In the genomic region with DNA sequence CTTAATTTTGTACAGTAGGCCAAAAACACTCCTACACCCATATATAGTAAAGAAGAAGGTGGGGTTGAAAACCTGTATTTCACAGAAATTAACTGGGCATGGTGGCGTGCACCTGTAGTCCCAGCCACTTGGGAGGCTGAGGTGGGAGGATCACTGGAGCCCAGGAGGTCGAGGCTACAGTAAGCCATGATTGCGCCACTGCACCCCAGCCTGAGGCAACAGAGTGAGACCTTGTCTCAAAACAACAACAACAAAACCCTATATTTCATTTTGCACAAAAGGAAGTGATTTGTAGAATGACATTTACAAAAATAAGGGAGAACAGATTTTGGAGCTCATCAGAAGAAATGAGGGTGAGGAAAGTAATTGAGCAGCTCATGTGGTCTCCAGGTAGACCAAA, we compare ENCODE assay signal across 18 cellular contexts. TPM values are rescaled to one million over a fixed set of nuclear protein-coding genes. Genes with fewer than 3 reads are reported as not detected.
DNase-seq lines count a peak whose midpoint lies in the region; ATAC-seq and TF ChIP-seq lines count a peak whose summit lies in the region.
"Had no signal": no experiment of that assay in that cellular context is flagged by ENCODE, and none has a peak within 500 bp of the region (broad histone marks: within the 10 kb centered on the region; RNA-seq: fewer than 3 reads in every experiment).

No MANE protein-coding gene starts in this region.

- no peak for DNase-seq in CD4-positive, CD25-positive, alpha-beta regulatory T cell
- DNase-seq in HFFc6 (no peak), memory B cell (ENCODE audit: low spot score in 2 of 2) (no peak), NCI-H146 (lab: John Stamatoyannopoulos, UW) (no peak), SK-N-DZ (ENCODE audit: low spot score) (no peak)
- DNase-seq: activated CD4-positive, CD25-positive, alpha-beta regulatory T cell; activated naive CD4-positive, alpha-beta T cell treated with anti-CD3 and anti-CD28 coated beads, Interleukin-2, amount 10 ng/mL, durations not matched to agents 7 days and 5 days; brain microvascular endothelial cell; NCI-H1694 treated with DMSO at 0.1 percent for 48 hours; NCI-H345; NK-92 treated with Interleukin-12 subunit alpha and Interleukin-12 subunit beta, amount 100 ng/mL, for 24 hours had no signal

- no peak for TF ChIP-seq CTCF in HFFc6 (IDR thresholded peaks at IDR 0.05)

- no peaks in the 10 kb centered on the region for H3K9me3 Mint-ChIP-seq in CD4-positive, CD25-positive, alpha-beta regulatory T cell
- no peaks in the 10 kb centered on the region for H3K9me3 Mint-ChIP-seq in HFFc6
- no peaks in the 10 kb centered on the region for H3K9me3 Mint-ChIP-seq in memory B cell
- H3K9me3 Mint-ChIP-seq: activated naive CD4-positive, alpha-beta T cell treated with anti-CD3 and anti-CD28 coated beads, Interleukin-2, amount 10 ng/mL, durations not matched to agents 7 days and 5 days; GM23338; stimulated activated memory B cell treated with anti-CD40 and anti-IgM and Interleukin-4, amounts not matched to agents 10 μg/mL and 1 μg/mL and 100 μg/mL, for 72 hours had no signal

- H3K4me1 Mint-ChIP-seq in CD4-positive, CD25-positive, alpha-beta regulatory T cell: peaks cover 0 to 37% (median 18%) of the 10 kb centered on the region in 4 donors
- H3K4me1 Mint-ChIP-seq in HFFc6 (ENCODE audit: low read depth): peaks cover 34% of the 10 kb centered on the region
- peaks cover 19% of the 10 kb centered on the region for H3K4me1 Mint-ChIP-seq in memory B cell

- H3K4me1 ChIP-seq in CD4-positive, CD25-positive, alpha-beta regulatory T cell (ENCODE audit: control insufficient read depth, insufficient read depth, low read length, poor library complexity, severe bottlenecking): peaks cover 23% of the 10 kb centered on the region

- no peak overlapping the region for H3K27ac ChIP-seq in CD4-positive, CD25-positive, alpha-beta regulatory T cell (ENCODE audit: insufficient read depth, low read length, poor library complexity, severe bottlenecking)
- H3K27ac ChIP-seq: dorsolateral prefrontal cortex, esophagus muscularis mucosa, prostate gland, tibial artery had no signal

- peaks cover 27% of the 10 kb centered on the region for H3K36me3 Mint-ChIP-seq in CD4-positive, CD25-positive, alpha-beta regulatory T cell
- H3K36me3 Mint-ChIP-seq in HFFc6 (ENCODE audit: low read depth) (peaks cover 32% of the 10 kb centered on the region), memory B cell (peaks cover 28% of the 10 kb centered on the region)

- peak overlapping the region; percentile 15 to 82 (median 32) for H3K27ac Mint-ChIP-seq in CD4-positive, CD25-positive, alpha-beta regulatory T cell
- H3K27ac Mint-ChIP-seq in HFFc6 (peak overlapping the region; percentile 87), memory B cell (peak overlapping the region; percentile 46)
- H3K27ac Mint-ChIP-seq: activated naive CD4-positive, alpha-beta T cell treated with anti-CD3 and anti-CD28 coated beads, Interleukin-2, amount 10 ng/mL, durations not matched to agents 7 days and 5 days; GM23338; stimulated activated memory B cell treated with anti-CD40 and anti-IgM and Interleukin-4, amounts not matched to agents 10 μg/mL and 1 μg/mL and 100 μg/mL, for 72 hours had no signal

- peaks cover 35% of the 10 kb centered on the region for H3K36me3 ChIP-seq in CD4-positive, CD25-positive, alpha-beta regulatory T cell (ENCODE audit: control insufficient read depth, insufficient read depth, low read length)
- H3K36me3 ChIP-seq: prostate gland had no signal

- no peak for ATAC-seq in CD4-positive, CD25-positive, alpha-beta regulatory T cell (ENCODE audit: low read depth in 2 of 2)
- ATAC-seq in memory B cell (ENCODE audit: low read depth) (no peak), GM21367 (IDR thresholded peaks at IDR 0.05; ENCODE audit: unreplicated experiment) (no peak)
- ATAC-seq: GM23338; stimulated activated memory B cell treated with anti-CD40 and anti-IgM and Interleukin-4, amounts not matched to agents 10 μg/mL and 1 μg/mL and 100 μg/mL, for 72 hours had no signal

- H3K27me3 ChIP-seq in CD4-positive, CD25-positive, alpha-beta regulatory T cell (ENCODE audit: control insufficient read depth, insufficient read depth, low read length): no peaks in the 10 kb centered on the region
- H3K27me3 ChIP-seq: brain microvascular endothelial cell, dorsolateral prefrontal cortex, esophagus muscularis mucosa, tibial artery had no signal

- H3K4me3 ChIP-seq in CD4-positive, CD25-positive, alpha-beta regulatory T cell (ENCODE audit: low read depth, low read length): no peak overlapping the region
- H3K4me3 ChIP-seq: dorsolateral prefrontal cortex, esophagus muscularis mucosa, GM23338, prostate gland, tibial artery had no signal

- H3K9me3 ChIP-seq in CD4-positive, CD25-positive, alpha-beta regulatory T cell (ENCODE audit: control insufficient read depth in 2 of 2, low read length in 2 of 2): no peaks in the 10 kb centered on the region
- H3K9me3 ChIP-seq: esophagus muscularis mucosa, prostate gland, tibial artery had no signal

- H3K4me3 Mint-ChIP-seq in CD4-positive, CD25-positive, alpha-beta regulatory T cell: peak overlapping the region in 2 of 4 donors; percentile 64 to 82
- H3K4me3 Mint-ChIP-seq in HFFc6 (0 out of 2 replicates have a peak overlapping the region, but pooled peaks have one; percentile 54), memory B cell (peak overlapping the region; percentile 24)
- H3K4me3 Mint-ChIP-seq: GM23338; stimulated activated memory B cell treated with anti-CD40 and anti-IgM and Interleukin-4, amounts not matched to agents 10 μg/mL and 1 μg/mL and 100 μg/mL, for 72 hours had no signal

- no peaks in the 10 kb centered on the region for H3K27me3 Mint-ChIP-seq in CD4-positive, CD25-positive, alpha-beta regulatory T cell
- peaks cover 12% of the 10 kb centered on the region; the same call in 1 of the 2 replicates for H3K27me3 Mint-ChIP-seq in HFFc6 (ENCODE audit: insufficient read depth)
- no peaks in the 10 kb centered on the region for H3K27me3 Mint-ChIP-seq in memory B cell
- H3K27me3 Mint-ChIP-seq: activated naive CD4-positive, alpha-beta T cell treated with anti-CD3 and anti-CD28 coated beads, Interleukin-2, amount 10 ng/mL, durations not matched to agents 7 days and 5 days; stimulated activated memory B cell treated with anti-CD40 and anti-IgM and Interleukin-4, amounts not matched to agents 10 μg/mL and 1 μg/mL and 100 μg/mL, for 72 hours had no signal

RNA-seq across cellular contexts. Expression of gene LYPLA2, which starts 2.2 kb away (rescaled TPM):
- total RNA-seq in CD4-positive, CD25-positive, alpha-beta regulatory T cell: 50.4 TPM
- 100 to 1,000 TPM in 2 of 4 donors, 10 to 100 TPM in 2; 84.4 to 111 (median 100) TPM for polyA plus RNA-seq in CD4-positive, CD25-positive, alpha-beta regulatory T cell
- 10 to 100 TPM; 55.7 to 65.0 (median 59.8) TPM for total RNA-seq in HFFc6 (2021; fragmentation: NEBNext Ultra II Directional; extraction: Animal tissue kit (Norgen Biotek cat#: 25700))
- polyA plus RNA-seq in SK-N-DZ (2014; cell fraction: cytosol; rRNA removed): 75.8 and 76.5 TPM in 2 replicates
- polyA plus RNA-seq in SK-N-DZ (2014; cell fraction: nucleus; rRNA removed): 95.2 and 101 TPM in 2 replicates

RNA-seq across cellular contexts. Expression of gene PITHD1, which starts 10.5 kb away (rescaled TPM):
- 85.8 TPM for total RNA-seq in CD4-positive, CD25-positive, alpha-beta regulatory T cell
- polyA plus RNA-seq in CD4-positive, CD25-positive, alpha-beta regulatory T cell: 10 to 100 TPM; 72.6 to 98.9 (median 78.1) TPM
- 10 to 100 TPM; 41.8 to 45.7 (median 44.8) TPM for total RNA-seq in HFFc6 (2021; fragmentation: NEBNext Ultra II Directional; extraction: Animal tissue kit (Norgen Biotek cat#: 25700))
- polyA plus RNA-seq in SK-N-DZ (2014; cell fraction: cytosol; rRNA removed): 71.0 and 87.6 TPM in 2 replicates
- polyA plus RNA-seq in SK-N-DZ (2014; cell fraction: nucleus; rRNA removed): 45.2 and 47.9 TPM in 2 replicates

RNA-seq across cellular contexts. Expression of gene GALE, which starts 11.9 kb away (rescaled TPM):
- 7.0 TPM for total RNA-seq in CD4-positive, CD25-positive, alpha-beta regulatory T cell
- 10 to 100 TPM in 1 of 4 donors, 1 to 10 TPM in 3; 8.0 to 10.3 (median 9.8) TPM for polyA plus RNA-seq in CD4-positive, CD25-positive, alpha-beta regulatory T cell
- total RNA-seq in HFFc6 (2021; fragmentation: NEBNext Ultra II Directional; extraction: Animal tissue kit (Norgen Biotek cat#: 25700)): 10 to 100 TPM; 30.9 to 34.6 (median 33.5) TPM
- 36.4 and 42.1 TPM in 2 replicates for polyA plus RNA-seq in SK-N-DZ (2014; cell fraction: cytosol; rRNA removed)
- 63.3 TPM in 2 replicates for polyA plus RNA-seq in SK-N-DZ (2014; cell fraction: nucleus; rRNA removed)

RNA-seq across cellular contexts. Expression of gene HMGCL, which starts 36.5 kb away (rescaled TPM):
- total RNA-seq in CD4-positive, CD25-positive, alpha-beta regulatory T cell: 15.7 TPM
- polyA plus RNA-seq in CD4-positive, CD25-positive, alpha-beta regulatory T cell: 10 to 100 TPM; 36.3 to 40.5 (median 37.4) TPM
- total RNA-seq in HFFc6 (2021; fragmentation: NEBNext Ultra II Directional; extraction: Animal tissue kit (Norgen Biotek cat#: 25700)): 10 to 100 TPM; 20.2 to 22.9 (median 21.7) TPM
- polyA plus RNA-seq in SK-N-DZ (2014; cell fraction: cytosol; rRNA removed): 13.1 and 17.3 TPM in 2 replicates
- polyA plus RNA-seq in SK-N-DZ (2014; cell fraction: nucleus; rRNA removed): 9.5 and 13.6 TPM in 2 replicates

RNA-seq across cellular contexts. Expression of gene ELOA, which starts 45.4 kb away (rescaled TPM):
- total RNA-seq in CD4-positive, CD25-positive, alpha-beta regulatory T cell: 42.0 TPM
- polyA plus RNA-seq in CD4-positive, CD25-positive, alpha-beta regulatory T cell: 10 to 100 TPM; 22.6 to 34.3 (median 29.0) TPM
- total RNA-seq in HFFc6 (2021; fragmentation: NEBNext Ultra II Directional; extraction: Animal tissue kit (Norgen Biotek cat#: 25700)): 10 to 100 TPM; 55.5 to 72.6 (median 59.9) TPM
- polyA plus RNA-seq in SK-N-DZ (2014; cell fraction: cytosol; rRNA removed): 23.4 and 25.5 TPM in 2 replicates
- polyA plus RNA-seq in SK-N-DZ (2014; cell fraction: nucleus; rRNA removed): 17.1 and 22.4 TPM in 2 replicates

Comparison
In these comparisons a context has a peak if more than half of its experiments do, and no peak if none do; other contexts are left out.
1. H3K27ac Mint-ChIP-seq: peak in every context shown above with its lines; median percentile 87 in HFFc6; 46 in memory B cell; 32 in CD4-positive, CD25-positive, alpha-beta regulatory T cell.